Comparison of ENCODE assay signal across 8 cellular contexts in the genomic region with DNA sequence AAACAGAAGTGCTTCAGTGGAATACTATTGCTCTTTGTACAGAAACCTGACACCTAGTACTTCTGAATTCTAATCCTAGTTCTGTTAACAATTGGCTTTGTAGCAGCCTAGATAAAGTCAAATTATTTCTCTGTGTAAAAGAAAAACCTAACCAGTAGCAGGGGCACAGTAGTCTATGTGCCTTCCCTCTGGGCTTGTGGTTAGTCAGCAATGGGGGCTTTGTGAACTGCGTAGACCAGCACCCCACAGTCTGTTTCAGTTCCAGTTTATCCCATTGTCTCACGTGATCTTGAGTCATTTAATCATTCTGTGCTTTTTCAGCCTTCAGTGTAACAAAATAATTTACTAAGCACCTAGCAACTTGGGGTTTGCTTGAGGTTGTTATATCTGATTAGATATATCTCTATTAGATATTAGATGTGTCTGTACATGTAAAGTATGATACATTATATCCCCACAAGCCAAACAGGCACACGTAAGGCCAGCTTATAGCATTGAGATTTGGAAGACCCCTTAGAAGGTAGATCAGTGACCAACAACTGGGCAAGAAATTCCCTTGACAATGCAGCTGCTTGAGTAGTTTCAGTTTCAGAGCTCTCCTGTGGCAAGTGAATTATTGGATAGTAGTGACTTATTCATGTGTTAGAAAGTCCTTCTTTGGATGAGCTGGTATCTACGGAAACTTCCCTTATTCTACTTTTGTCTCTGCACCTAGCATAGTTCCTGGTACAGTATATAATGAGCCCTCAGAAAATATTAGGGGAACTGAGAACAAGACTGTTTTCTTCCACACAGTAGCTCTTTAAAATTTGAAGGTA. TPM values are rescaled to one million over a fixed set of nuclear protein-coding genes. Genes with fewer than 3 reads are reported as not detected.
DNase-seq lines count a peak whose midpoint lies in the region; ATAC-seq and TF ChIP-seq lines count a peak whose summit lies in the region.

No MANE protein-coding gene starts in this region.

- peak overlapping the region; percentile 59 for H3K4me3 ChIP-seq in GM12865 (ENCODE audit: low read depth, low read length)
- H3K4me3 ChIP-seq in left ventricle myocardium inferior = no peak overlapping the region

- peak overlapping the region; percentile 79 to 96 for H3K4me3 Mint-ChIP-seq in effector memory CD8-positive, alpha-beta T cell

- ATAC-seq in GM21367 (IDR thresholded peaks at IDR 0.05; ENCODE audit: unreplicated experiment) (peak; percentile 42), HG03469 (IDR thresholded peaks at IDR 0.05; ENCODE audit: unreplicated experiment) (peak; percentile 39)
- ATAC-seq in effector memory CD8-positive, alpha-beta T cell (replicated peaks) = peak; percentile 50

- no peaks in the 10 kb centered on the region for H3K27me3 Mint-ChIP-seq in effector memory CD8-positive, alpha-beta T cell

- no peak for TF ChIP-seq CTCF in GM12865 (IDR thresholded peaks at IDR 0.05; ENCODE audit: insufficient read depth, low read depth, low read length, missing control alignments)
- no peak for TF ChIP-seq CTCF in left ventricle myocardium inferior (IDR thresholded peaks at IDR 0.05; ENCODE audit: borderline replicate concordance)

- H3K27me3 ChIP-seq in left ventricle myocardium inferior (ENCODE audit: low read depth) = no peaks in the 10 kb centered on the region

- no peaks in the 10 kb centered on the region for H3K36me3 ChIP-seq in left ventricle myocardium inferior

- no peaks in the 10 kb centered on the region for H3K9me3 ChIP-seq in left ventricle myocardium inferior (replicated peaks)

- H3K27ac Mint-ChIP-seq in effector memory CD8-positive, alpha-beta T cell = peak overlapping the region; percentile 86 to 99

- intact Hi-C loops in left ventricle myocardium inferior (cut with micrococcal nuclease) = no loop called here

- peaks cover 14% of the 10 kb centered on the region for H3K4me1 ChIP-seq in left ventricle myocardium inferior

- H3K4me1 Mint-ChIP-seq in effector memory CD8-positive, alpha-beta T cell (ENCODE audit: low read depth in 2 of 2) = peaks cover 49 to 61% of the 10 kb centered on the region in 2 donors

- H3K36me3 Mint-ChIP-seq in effector memory CD8-positive, alpha-beta T cell (ENCODE audit: insufficient read depth) = peaks cover 32% of the 10 kb centered on the region

- no peaks in the 10 kb centered on the region for H3K9me3 Mint-ChIP-seq in effector memory CD8-positive, alpha-beta T cell

- DNase-seq in GM12865 (ENCODE audit: low read depth) (peak; percentile 90), KG1 (lab: John Stamatoyannopoulos, UW) (no peak), left ventricle myocardium inferior (no peak), T-helper 9 cell (no peak), midbrain (lab: John Stamatoyannopoulos, UW) (no peak)
- DNase-seq in effector memory CD8-positive, alpha-beta T cell = no peak

- no peak overlapping the region for H3K27ac ChIP-seq in left ventricle myocardium inferior (replicated peaks)

RNA-seq across cellular contexts. Expression of gene CCR6, which starts 27.9 kb away (rescaled TPM):
- not detected for total RNA-seq in left ventricle myocardium inferior
